19 cellular contexts compared by ENCODE assay signal in genomic region chr20:8720089-8720488, GRCh38.
A peak's percentile ranks its signal among the peaks of the same experiment; 100 is the strongest.
DNase-seq lines count a peak whose midpoint lies in the region; ATAC-seq and TF ChIP-seq lines count a peak whose summit lies in the region.
"Had no signal": no experiment of that assay in that cellular context is flagged by ENCODE, and none has a peak within 500 bp of the region (broad histone marks: within the 10 kb centered on the region; RNA-seq: fewer than 3 reads in every experiment).

No MANE protein-coding gene starts in this region.

- H3K36me3 ChIP-seq in sigmoid colon, result peaks cover 0 to 27% (median 2%) of the 10 kb centered on the region in 4 donors
- no peaks in the 10 kb centered on the region for H3K36me3 ChIP-seq in ascending aorta
- no peaks in the 10 kb centered on the region for H3K36me3 ChIP-seq in esophagus squamous epithelium

- H3K4me3 ChIP-seq in fibroblast of pulmonary artery (replicated peaks; ENCODE audit: low read depth, low read length) (no peak overlapping the region), sigmoid colon (no peak overlapping the region), ascending aorta (no peak overlapping the region), esophagus squamous epithelium (no peak overlapping the region)
- H3K4me3 ChIP-seq: GM12878, heart left ventricle had no signal

- no peak for TF ChIP-seq EP300 in sigmoid colon (IDR thresholded peaks at IDR 0.05)

- H3K27ac ChIP-seq in sigmoid colon (peak overlapping the region in 3 of 4 donors; percentile 7 to 32 (median 24)), ascending aorta (no peak overlapping the region), esophagus squamous epithelium (no peak overlapping the region)

- no peak for ATAC-seq in HG03135 (IDR thresholded peaks at IDR 0.05; ENCODE audit: unreplicated experiment)
- ATAC-seq: GM12878; stimulated activated naive CD8-positive, alpha-beta T cell treated with anti-CD3 and anti-CD28 coated beads, Interleukin-15, amount 100 ng/mL, for 72 hours had no signal

- H3K4me1 ChIP-seq in sigmoid colon, result peaks cover 0 to 23% (median 17%) of the 10 kb centered on the region in 4 donors
- H3K4me1 ChIP-seq in ascending aorta, result no peaks in the 10 kb centered on the region
- no peaks in the 10 kb centered on the region for H3K4me1 ChIP-seq in esophagus squamous epithelium

- H3K9me3 ChIP-seq in sigmoid colon (no peaks in the 10 kb centered on the region), ascending aorta (no peaks in the 10 kb centered on the region), esophagus squamous epithelium (no peaks in the 10 kb centered on the region)
- H3K9me3 ChIP-seq: heart left ventricle had no signal

- TF ChIP-seq CTCF in fibroblast of pulmonary artery (IDR thresholded peaks at IDR 0.05; ENCODE audit: low read length, missing control alignments) (no peak), sigmoid colon (IDR thresholded peaks at IDR 0.05) (no peak), ascending aorta (IDR thresholded peaks at IDR 0.05) (no peak), esophagus squamous epithelium (IDR thresholded peaks at IDR 0.05) (no peak)

- TF ChIP-seq POLR2A in sigmoid colon (IDR thresholded peaks at IDR 0.05), result no peak
- TF ChIP-seq POLR2A in esophagus squamous epithelium (IDR thresholded peaks at IDR 0.05), result no peak

- peak; percentile 42 to 73 for DNase-seq in NCI-H524 (lab: John Stamatoyannopoulos, UW)
- no peak for DNase-seq in NCI-H524 treated with DMSO at 0.1 percent for 48 hours (lab: John Stamatoyannopoulos, UW)
- peak; percentile 89 for DNase-seq in NCI-H2171 treated with DMSO at 0.1 percent for 48 hours (lab: John Stamatoyannopoulos, UW)
- DNase-seq in fibroblast of pulmonary artery (ENCODE audit: low read depth), result peak; percentile 40
- no peak for DNase-seq in sigmoid colon
- DNase-seq in ascending aorta (ENCODE audit: low spot score in 2 of 2), result no peak
- no peak for DNase-seq in esophagus squamous epithelium (lab: John Stamatoyannopoulos, UW)
- DNase-seq: activated naive CD4-positive, alpha-beta T cell treated with anti-CD3 and anti-CD28 coated beads for 36 hours; activated T-cell treated with anti-CD3 and anti-CD28 coated beads for 4 hours; CD8-positive, alpha-beta memory T cell; GDM1; heart left ventricle; MV-4-11; NCI-H2081; NK-92 treated with Interleukin-12 subunit alpha and Interleukin-12 subunit beta, amount 100 ng/mL, for 24 hours; retina; stimulated activated naive CD8-positive, alpha-beta T cell treated with anti-CD3 and anti-CD28 coated beads, Interleukin-15, amount 100 ng/mL, for 72 hours had no signal

- 51 to 69% methylated on average over 4 of the region's 4 CpGs for WGBS in sigmoid colon, 2 donors
- 46 to 48% methylated on average over 3 to 4 of the region's 4 CpGs for WGBS in esophagus squamous epithelium, 2 donors

- H3K27me3 ChIP-seq in sigmoid colon (no peaks in the 10 kb centered on the region), ascending aorta (no peaks in the 10 kb centered on the region), esophagus squamous epithelium (no peaks in the 10 kb centered on the region)
- H3K27me3 ChIP-seq: heart left ventricle had no signal

- intact Hi-C loops in sigmoid colon (cut with DNase I) (loop anchor here (2.0 to 5.0 kb wide), 3 partner anchors 677 to 783 kb away; no protein-coding TSS in a partner anchor), ascending aorta (cut with DNase I) (loop anchor here (5.0 kb wide), 1 partner anchor 783 kb away; no protein-coding TSS in a partner anchor), esophagus squamous epithelium (cut with DNase I) (loop anchor here (5.0 kb wide), 1 partner anchor 678 kb away; no protein-coding TSS in a partner anchor)

Comparison
In these comparisons a context has a peak if more than half of its experiments do, and no peak if none do; other contexts are left out.
1. DNase-seq: peak in NCI-H524 (2 of 2), NCI-H2171 treated with DMSO at 0.1 percent for 48 hours (single experiment) and fibroblast of pulmonary artery (single experiment); none in NCI-H524 treated with DMSO at 0.1 percent for 48 hours (single experiment), sigmoid colon (single experiment), ascending aorta (0 of 2) and esophagus squamous epithelium (single experiment).
2. H3K27ac ChIP-seq: peak in sigmoid colon (3 of 4); none in ascending aorta (0 of 2) and esophagus squamous epithelium (0 of 4).